Comparison of ENCODE assay signal across 8 cellular contexts in genomic region chr3:108089544-108089943, GRCh38. TPM values are rescaled to one million over a fixed set of nuclear protein-coding genes. Genes with fewer than 3 reads are reported as not detected.
DNase-seq lines count a peak whose midpoint lies in the region; ATAC-seq and TF ChIP-seq lines count a peak whose summit lies in the region.

No MANE protein-coding gene starts in this region.

- POLR2A ChIA-PET in Caco-2 (lab: Charles Lee), result no interaction called here

- H3K27me3 ChIP-seq in Caco-2 (replicated peaks; ENCODE audit: control insufficient read depth, insufficient read depth, low read length), result no peaks in the 10 kb centered on the region
- H3K27me3 ChIP-seq in ectodermal cell (ENCODE audit: control insufficient read depth, insufficient read depth, low read length, poor library complexity, severe bottlenecking), result peaks cover 34% of the 10 kb centered on the region
- H3K27me3 ChIP-seq in neural progenitor cell, result peaks cover 40% of the 10 kb centered on the region

- H3K27me3 Mint-ChIP-seq in Caco-2 (ENCODE audit: insufficient read depth, unreplicated experiment), result peaks cover 3% of the 10 kb centered on the region
- peaks cover 2% of the 10 kb centered on the region for H3K27me3 Mint-ChIP-seq in neural progenitor cell (ENCODE audit: insufficient read depth, low read depth)

- peak overlapping the region; percentile 91 for H3K4me3 Mint-ChIP-seq in Caco-2 (ENCODE audit: unreplicated experiment)
- peak overlapping the region; percentile 96 for H3K4me3 Mint-ChIP-seq in neural progenitor cell

- peak overlapping the region; percentile 95 for H3K4me2 ChIP-seq in neural progenitor cell

- H3K4me1 ChIP-seq in Caco-2, result 0 out of 2 replicates have a peak, but pooled peaks cover 3% of the 10 kb centered on the region
- H3K4me1 ChIP-seq in ectodermal cell (ENCODE audit: control insufficient read depth, insufficient read depth, low read length), result no peaks in the 10 kb centered on the region
- peaks cover 12% of the 10 kb centered on the region for H3K4me1 ChIP-seq in neural progenitor cell

- H3K4me1 Mint-ChIP-seq in Caco-2 (ENCODE audit: low read depth, unreplicated experiment) (no peaks in the 10 kb centered on the region), neural progenitor cell (peaks cover 12% of the 10 kb centered on the region)

- H3K27ac ChIP-seq in ectodermal cell (ENCODE audit: insufficient read depth, low read depth, low read length, poor library complexity, severe bottlenecking) (no peak overlapping the region), neural progenitor cell (no peak overlapping the region)

- H3K9me3 Mint-ChIP-seq in Caco-2 (ENCODE audit: unreplicated experiment) (no peaks in the 10 kb centered on the region), neural progenitor cell (peaks cover 3% of the 10 kb centered on the region)

- H2AFZ ChIP-seq in neural progenitor cell (replicated peaks), result peak overlapping the region; percentile 59

- intact Hi-C loops in Caco-2 (cut with micrococcal nuclease; ENCODE audit: unreplicated experiment), result no loop called here

- peaks cover 5% of the 10 kb centered on the region; the same call in 1 of the 2 replicates for H3K9me3 ChIP-seq in Caco-2
- no peaks in the 10 kb centered on the region for H3K9me3 ChIP-seq in ectodermal cell (ENCODE audit: control insufficient read depth, low read length)
- H3K9me3 ChIP-seq in neural progenitor cell (ENCODE audit: low read depth), result no peaks in the 10 kb centered on the region

- TSS peak; percentile 41 for BruUV-seq in Caco-2 (replicated peaks; lab: Mats Ljungman, UMichigan)

- 19 to 28% methylated on average over 4 to 7 of the region's 7 CpGs for WGBS in ectodermal cell, 2 experiments

- no peak overlapping the region for H3K27ac Mint-ChIP-seq in Caco-2 (ENCODE audit: unreplicated experiment)
- H3K27ac Mint-ChIP-seq in neural progenitor cell, result no peak overlapping the region

- peaks cover 21% of the 10 kb centered on the region for H3K79me2 ChIP-seq in neural progenitor cell (ENCODE audit: low read depth)

- no peak for ATAC-seq in HG03159 (IDR thresholded peaks at IDR 0.05; ENCODE audit: unreplicated experiment)
- no peak for ATAC-seq in GM19397 (IDR thresholded peaks at IDR 0.05; ENCODE audit: unreplicated experiment)

- no peaks in the 10 kb centered on the region for H4K20me1 ChIP-seq in neural progenitor cell (ENCODE audit: low read depth)

- TF ChIP-seq CTCF in Caco-2 (IDR thresholded peaks at IDR 0.05; ENCODE audit: insufficient read depth in 1 of 2, low read depth in 1 of 2, low read length in 1 of 2, severe bottlenecking in 1 of 2, unreplicated experiment in 1 of 2) (no peak), neural progenitor cell (IDR thresholded peaks at IDR 0.05) (no peak)

- peaks cover 5% of the 10 kb centered on the region for H3K36me3 Mint-ChIP-seq in Caco-2 (ENCODE audit: insufficient read depth, unreplicated experiment)
- H3K36me3 Mint-ChIP-seq in neural progenitor cell, result no peaks in the 10 kb centered on the region

- H3K36me3 ChIP-seq in Caco-2 (ENCODE audit: control insufficient read depth, insufficient read depth, low read length) (no peaks in the 10 kb centered on the region), ectodermal cell (ENCODE audit: control insufficient read depth, insufficient read depth, low read length) (no peaks in the 10 kb centered on the region), neural progenitor cell (no peaks in the 10 kb centered on the region)

- peaks cover 3% of the 10 kb centered on the region for H3F3A ChIP-seq in neural progenitor cell (ENCODE audit: low read depth)

- no peak for DNase-seq in Caco-2
- peak in 2 of 3 experiments; percentile 64 to 84 for DNase-seq in NCI-H1417 (lab: John Stamatoyannopoulos, UW)
- DNase-seq in neural progenitor cell (ENCODE audit: low spot score), result no peak
- no peak for DNase-seq in activated CD4-positive, alpha-beta T cell treated with anti-CD3 and anti-CD28 coated beads, Interleukin-2, amount 50 U/mL, for 4 hours
- no peak for DNase-seq in SKM-1 treated with dmso at 0.1 percent for 144 hours (lab: John Stamatoyannopoulos, UW; ENCODE audit: unreplicated experiment)

- CTCF ChIA-PET in Caco-2 (lab: Charles Lee), result no interaction called here

- H3K9ac ChIP-seq in neural progenitor cell, result no peak overlapping the region

- H3K4me3 ChIP-seq in Caco-2 (ENCODE audit: low read depth, low read length) (peak overlapping the region; percentile 71), ectodermal cell (ENCODE audit: insufficient read depth, low read depth, low read length) (peak overlapping the region; percentile 86), neural progenitor cell (peak overlapping the region; percentile 88)

RNA-seq across cellular contexts. Expression of gene CD47, which starts 1.3 kb away (rescaled TPM):
- total RNA-seq in Caco-2 (2022) (15.5 and 15.8 TPM in 2 replicates), neural progenitor cell (ENCODE audit: low replicate concordance) (81.3 and 102 TPM in 2 replicates)
- polyA plus RNA-seq in ectodermal cell (2013, experiment 1 of 4), result 49.8 TPM
- polyA plus RNA-seq in ectodermal cell (2013, experiment 2 of 4), result 62.4 TPM
- 64.6 TPM for polyA plus RNA-seq in ectodermal cell (2013, experiment 3 of 4)
- 75.0 TPM for polyA plus RNA-seq in ectodermal cell (2013, experiment 4 of 4)

Comparison
In these comparisons a context has a peak if more than half of its experiments do, and no peak if none do; other contexts are left out.
1. DNase-seq: peak in NCI-H1417 (2 of 3); none in Caco-2 (0 of 2), neural progenitor cell (single experiment), activated CD4-positive, alpha-beta T cell treated with anti-CD3 and anti-CD28 coated beads, Interleukin-2, amount 50 U/mL, for 4 hours (0 of 2) and SKM-1 treated with dmso at 0.1 percent for 144 hours (single experiment).
2. Peak in every context shown above with its lines, with median percentiles within 50 percentile points of each other: H3K4me3 ChIP-seq.